23 cellular contexts compared by ENCODE assay signal in the genomic region with DNA sequence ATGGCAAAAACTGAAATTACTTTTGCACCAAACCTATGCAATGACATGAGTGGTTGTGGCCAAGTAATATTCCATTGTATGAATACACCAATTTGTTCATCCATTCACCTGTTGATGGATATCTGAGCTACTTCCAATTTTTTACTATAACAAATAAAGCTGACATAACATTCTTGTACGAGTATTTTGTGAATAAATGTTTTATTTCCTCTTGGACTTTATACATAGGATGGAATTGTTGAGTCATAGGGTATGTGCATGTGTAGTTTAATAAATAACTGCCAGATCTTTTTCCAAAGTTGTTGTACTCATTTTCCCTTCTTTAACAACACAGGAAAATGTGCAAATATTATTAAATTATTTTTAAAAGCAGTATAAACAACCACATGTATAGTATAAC.
DNase-seq lines count a peak whose midpoint lies in the region; ATAC-seq, FAIRE-seq and TF ChIP-seq lines count a peak whose summit lies in the region.
"Had no signal": no experiment of that assay in that cellular context is flagged by ENCODE, and none has a peak within 500 bp of the region (broad histone marks: within the 10 kb centered on the region; RNA-seq: fewer than 3 reads in every experiment).

No MANE protein-coding gene starts in this region.

- 6% methylated on average over 1 of the region's 1 CpG for WGBS in HepG2 (ENCODE audit: low lambda C conversion rate)
- WGBS in right lobe of liver (ENCODE audit: insufficient coverage, low coverage, low lambda C conversion rate, missing lambda C conversion rate): 4% methylated on average over 1 of the region's 1 CpG

- intact Hi-C loops in HepG2 (cut with micrococcal nuclease; ENCODE audit: unreplicated experiment) (no loop called here), right lobe of liver (cut with DNase I) (no loop called here), sciatic nerve (cut with DNase I) (no loop called here)

- no peaks in the 10 kb centered on the region for H3K36me3 ChIP-seq in HepG2 (replicated peaks in 1 of 2; ENCODE audit: control insufficient read depth in 1 of 2, insufficient read depth in 2 of 2, low read length in 2 of 2)
- H3K36me3 ChIP-seq in right lobe of liver: no peaks in the 10 kb centered on the region

- no peaks in the 10 kb centered on the region for H3K4me1 ChIP-seq in HepG2 (ENCODE audit: insufficient read depth, low read length)
- no peaks in the 10 kb centered on the region for H3K4me1 ChIP-seq in right lobe of liver

- H3K79me2 ChIP-seq in HepG2 (ENCODE audit: insufficient read depth, low read length): no peaks in the 10 kb centered on the region

- in situ Hi-C loops in HepG2 (cut with HindIII; ENCODE audit: extremely low pct_ligation_motif_present, low pct_unique_long_range_greater_than_20kb): no loop called here

- no peaks in the 10 kb centered on the region for H3K27me3 Mint-ChIP-seq in activated T-cell treated with anti-CD3 and anti-CD28 coated beads, Interleukin-2, amount 50 U/mL, for 4 hours (ENCODE audit: low read depth)

- no peak overlapping the region for H3K9ac ChIP-seq in HepG2 (ENCODE audit: insufficient read depth, low read depth, low read length)
- H3K9ac ChIP-seq: KMS-11 had no signal

- H3K4me1 Mint-ChIP-seq in activated T-cell treated with anti-CD3 and anti-CD28 coated beads, Interleukin-2, amount 50 U/mL, for 4 hours (ENCODE audit: low read depth): no peaks in the 10 kb centered on the region
- H3K4me1 Mint-ChIP-seq: CD8-positive, alpha-beta memory T cell had no signal

- H3K27me3 ChIP-seq in HepG2 (ENCODE audit: control insufficient read depth in 1 of 2, insufficient read depth in 2 of 2, low read length in 2 of 2) (no peaks in the 10 kb centered on the region), right lobe of liver (no peaks in the 10 kb centered on the region)

- no peak for TF ChIP-seq RAD21 in HepG2 (CRISPR knock-in tag; IDR thresholded peaks at IDR 0.05)

- H3K27ac ChIP-seq in HepG2 (ENCODE audit: extremely low read length, insufficient read depth, low read length) (no peak overlapping the region), right lobe of liver (no peak overlapping the region)
- H3K27ac ChIP-seq: 22Rv1, C4-2B, KMS-11 had no signal

- H3K4me2 ChIP-seq in HepG2 (ENCODE audit: low read depth, low read length): no peak overlapping the region
- H3K4me2 ChIP-seq: KMS-11 had no signal

- DNase-seq in HepG2 (ENCODE audit: low spot score): no peak
- no peak for DNase-seq in right lobe of liver
- DNase-seq in dermis microvascular lymphatic vessel endothelial cell (ENCODE audit: low read depth in 2 of 2): peak; percentile 37 to 51
- DNase-seq in kidney tubule cell (ENCODE audit: low spot score): peak; percentile 57
- no peak for DNase-seq in activated T-cell treated with anti-CD3 and anti-CD28 coated beads, Interleukin-2, amount 50 U/mL, for 4 hours
- no peak for DNase-seq in effector CD4-positive, alpha-beta T cell
- no peak for DNase-seq in sciatic nerve (ENCODE audit: low spot score)
- DNase-seq: CD8-positive, alpha-beta memory T cell; GDM1; H7; HFFc6; MV-4-11; NCI-H1105 treated with DMSO at 0.1 percent for 48 hours; NCI-H2081 treated with DMSO at 0.1 percent for 48 hours; NCI-H2171 treated with DMSO at 0.1 percent for 48 hours; NCI-H526 treated with DMSO at 0.1 percent for 48 hours; OCI-M1; Right ventricle myocardium superior had no signal

- no peaks in the 10 kb centered on the region for H3K36me3 Mint-ChIP-seq in activated T-cell treated with anti-CD3 and anti-CD28 coated beads, Interleukin-2, amount 50 U/mL, for 4 hours (ENCODE audit: insufficient read depth)
- H3K36me3 Mint-ChIP-seq: CD8-positive, alpha-beta memory T cell had no signal

- TF ChIP-seq CTCF in HepG2 (CRISPR knock-in tag; IDR thresholded peaks at IDR 0.05) (no peak), right lobe of liver (IDR thresholded peaks at IDR 0.05) (no peak)

- TF ChIP-seq POLR2A in HepG2 (IDR thresholded peaks at IDR 0.05; ENCODE audit: insufficient read depth in 1 of 2, low read depth in 2 of 2, low read length in 2 of 2) (no peak), right lobe of liver (IDR thresholded peaks at IDR 0.05) (no peak)

- TF ChIP-seq EP300 in HepG2 (IDR thresholded peaks at IDR 0.05; ENCODE audit: low read depth in 2 of 2, low read length in 2 of 2) (no peak), HepG2 (CRISPR knock-in tag; IDR thresholded peaks at IDR 0.05; ENCODE audit: borderline replicate concordance) (no peak)

- FAIRE-seq in HepG2 (lab: Jason Lieb, UNC): no peak
- FAIRE-seq: GM19239 had no signal

- CTCF ChIA-PET in HepG2 (lab: Yijun Ruan, JAX; ENCODE audit: low intra/inter-chr PET ratio, low total read pairs): no interaction called here

- H3K9me3 Mint-ChIP-seq in activated T-cell treated with anti-CD3 and anti-CD28 coated beads, Interleukin-2, amount 50 U/mL, for 4 hours: peaks cover 5% of the 10 kb centered on the region

- no TSS peak for BruUV-seq in HepG2 (replicated peaks; lab: Mats Ljungman, UMichigan)

- ATAC-seq in HepG2: no peak
- ATAC-seq in right lobe of liver: no peak
- ATAC-seq in HG03565 (IDR thresholded peaks at IDR 0.05; ENCODE audit: unreplicated experiment): no peak
- ATAC-seq in activated T-cell treated with anti-CD3 and anti-CD28 coated beads, Interleukin-2, amount 50 U/mL, for 4 hours: no peak
- ATAC-seq in sciatic nerve: no peak

- POLR2A ChIA-PET in HepG2 (lab: Yijun Ruan, JAX): no interaction called here

- no peak overlapping the region for H2AFZ ChIP-seq in HepG2 (ENCODE audit: low read length)

- H3K4me3 Mint-ChIP-seq in activated T-cell treated with anti-CD3 and anti-CD28 coated beads, Interleukin-2, amount 50 U/mL, for 4 hours: no peak overlapping the region
- H3K4me3 Mint-ChIP-seq: CD8-positive, alpha-beta memory T cell; HFFc6 had no signal

- no peaks in the 10 kb centered on the region for H4K20me1 ChIP-seq in HepG2 (ENCODE audit: insufficient read depth, low read length)

- H3K9me3 ChIP-seq in HepG2 (ENCODE audit: low read length) (no peaks in the 10 kb centered on the region), right lobe of liver (no peaks in the 10 kb centered on the region)

- H3K4me3 ChIP-seq in HepG2 (replicated peaks in 1 of 3; ENCODE audit: insufficient read depth in 1 of 3, low read depth in 2 of 3, low read length in 3 of 3) (no peak overlapping the region), right lobe of liver (no peak overlapping the region)

TF ChIP-seq in HepG2, 621 proteins besides CTCF, POLR2A, EP300 and RAD21:
- no peak for TF ChIP-seq HOXA3 (CRISPR knock-in tag; IDR thresholded peaks at IDR 0.05)
- TF ChIP-seq ZNF382 (CRISPR knock-in tag; IDR thresholded peaks at IDR 0.05; ENCODE audit: borderline replicate concordance): no peak
- peak; percentile 10; the same call in 1 of the 2 replicates for TF ChIP-seq MAFF (IDR thresholded peaks at IDR 0.05; ENCODE audit: low read depth, low read length)
- TF ChIP-seq ZNF317 (CRISPR knock-in tag; IDR thresholded peaks at IDR 0.05): no peak
- no peak for TF ChIP-seq ZNF550 (CRISPR knock-in tag; IDR thresholded peaks at IDR 0.05; ENCODE audit: borderline replicate concordance)
- TF ChIP-seq MAFK (conservative IDR thresholded peaks at IDR 0.05 in 1 of 2, IDR thresholded peaks at IDR 0.05 in 1 of 2; ENCODE audit: low read length in 2 of 2): peak; percentile 11 to 27; a peak in 1 of 4 replicates
- TF ChIP-seq CCDC6 (CRISPR knock-in tag; IDR thresholded peaks at IDR 0.05): no peak
- no peak for TF ChIP-seq ZNF577 (CRISPR knock-in tag; IDR thresholded peaks at IDR 0.05; ENCODE audit: borderline replicate concordance, low read depth)
- no peak for TF ChIP-seq HCFC1 (IDR thresholded peaks at IDR 0.05; ENCODE audit: low read depth, low read length)
- no peak for TF ChIP-seq ZNF30 (CRISPR knock-in tag; IDR thresholded peaks at IDR 0.05)
TF ChIP-seq in HepG2: peak in this region for 2.

Comparison
In these comparisons a context has a peak if more than half of its experiments do, and no peak if none do; other contexts are left out.
1. DNase-seq: peak in dermis microvascular lymphatic vessel endothelial cell (2 of 2) and kidney tubule cell (single experiment); none in HepG2 (single experiment), right lobe of liver (0 of 3), activated T-cell treated with anti-CD3 and anti-CD28 coated beads, Interleukin-2, amount 50 U/mL, for 4 hours (single experiment), effector CD4-positive, alpha-beta T cell (single experiment) and sciatic nerve (single experiment).